In the genomic region with DNA sequence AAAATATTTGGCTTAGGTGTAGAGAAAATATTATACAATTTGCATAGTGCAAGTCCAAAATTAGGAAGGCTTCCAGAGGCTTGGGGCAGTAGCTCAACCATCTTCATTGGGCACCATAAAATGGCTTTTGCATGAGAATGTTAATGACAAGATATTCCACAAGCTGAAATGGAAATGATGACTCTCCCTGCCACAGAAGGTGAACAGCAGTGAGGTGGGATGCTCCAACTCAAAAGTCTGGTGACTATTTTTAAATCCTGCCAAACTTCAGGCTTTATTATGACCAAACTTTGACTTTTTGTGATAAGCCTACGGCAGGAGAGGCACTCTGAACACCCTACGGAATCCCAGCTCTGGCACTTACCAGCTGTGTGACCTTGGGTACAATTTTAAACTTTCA, we compare ENCODE assay signal across 15 cellular contexts.
"Had no signal": no experiment of that assay in that cellular context is flagged by ENCODE, and none has a peak within 500 bp of the region (broad histone marks: within the 10 kb centered on the region; RNA-seq: fewer than 3 reads in every experiment).

No MANE protein-coding gene starts in this region.

- DNase-seq: activated CD4-positive, CD25-positive, alpha-beta regulatory T cell; activated naive CD8-positive, alpha-beta T cell treated with anti-CD3 and anti-CD28 coated beads, Interleukin-2, amount 10 ng/mL, durations not matched to agents 7 days and 5 days; anterior cingulate cortex; brain microvascular endothelial cell; cortex of kidney; effector CD4-positive, alpha-beta T cell; esophagus squamous epithelium; left ventricle myocardium inferior; naive B cell; nucleus accumbens; SJCRH30 had no signal

- H3K27me3 Mint-ChIP-seq: activated naive CD8-positive, alpha-beta T cell treated with anti-CD3 and anti-CD28 coated beads, Interleukin-2, amount 10 ng/mL, durations not matched to agents 7 days and 5 days; naive B cell had no signal

- H3K4me1 ChIP-seq: prostate gland had no signal

- H3K4me3 Mint-ChIP-seq: activated naive CD8-positive, alpha-beta T cell treated with anti-CD3 and anti-CD28 coated beads, Interleukin-2, amount 10 ng/mL, durations not matched to agents 7 days and 5 days; naive B cell had no signal

- H3K9me3 ChIP-seq: esophagus squamous epithelium, left ventricle myocardium inferior, prostate gland, SJCRH30 had no signal

- H3K27ac ChIP-seq: brain microvascular endothelial cell, esophagus squamous epithelium, left ventricle myocardium inferior, prostate gland, SJCRH30, skin epidermis had no signal

- H3K27me3 ChIP-seq: brain microvascular endothelial cell, esophagus squamous epithelium, hepatocyte, SJCRH30 had no signal

- H3K4me3 ChIP-seq: esophagus squamous epithelium, hepatocyte, left ventricle myocardium inferior, prostate gland, SJCRH30, skin epidermis had no signal

- ATAC-seq: right cardiac atrium had no signal

- H3K9me3 Mint-ChIP-seq: naive B cell had no signal

- H3K36me3 ChIP-seq: brain microvascular endothelial cell, left ventricle myocardium inferior, prostate gland, SJCRH30 had no signal
